In genomic region chr11:119666463-119667131, GRCh38 we compare ENCODE assay signal across 8 cellular contexts.
DNase-seq lines count a peak whose midpoint lies in the region; ATAC-seq and TF ChIP-seq lines count a peak whose summit lies in the region.

No MANE protein-coding gene starts in this region.

- H3K9me3 ChIP-seq in heart right ventricle: no peaks in the 10 kb centered on the region

- 43 to 45% methylated on average over 17 of the region's 17 CpGs for WGBS in heart right ventricle, 2 donors

- ATAC-seq in GM21360 (IDR thresholded peaks at IDR 0.05; ENCODE audit: unreplicated experiment) (peak; percentile 62), heart right ventricle (peak; percentile 90 to 95 (median 92)), GM19035 (IDR thresholded peaks at IDR 0.05; ENCODE audit: unreplicated experiment) (no peak)

- H3K36me3 ChIP-seq in heart right ventricle: no peaks in the 10 kb centered on the region

- intact Hi-C loops in heart right ventricle (cut with DNase I): loop anchor here (1.0 to 10.0 kb wide), 14 partner anchors 56 to 558 kb away; partner anchors contain the start of gene NECTIN1 (in 6 of the 10)
- intact Hi-C loops in posterior vena cava (cut with DNase I): loop anchor here (2.0 to 5.0 kb wide), 4 partner anchors 61 to 441 kb away; partner anchors contain the start of gene NECTIN1 (in 1 of the 2)

- no peak overlapping the region for H3K4me3 ChIP-seq in heart right ventricle

- TF ChIP-seq CTCF in heart right ventricle (IDR thresholded peaks at IDR 0.05): peak; percentile 94 to 98 (median 96)

- no peak overlapping the region for H3K27ac ChIP-seq in heart right ventricle

- DNase-seq in DMS114 treated with DMSO at 0.1 percent for 48 hours (lab: John Stamatoyannopoulos, UW; ENCODE audit: unreplicated experiment) (peak; percentile 2), HuH-7.5 (ENCODE audit: low spot score) (peak; percentile 83), T follicular helper cell (ENCODE audit: low read depth) (peak; percentile 41), amygdala (lab: John Stamatoyannopoulos, UW) (peak in 52 of 56 donors; percentile 15 to 87 (median 60)), heart right ventricle (peak; percentile 77 to 84), posterior vena cava (ENCODE audit: low spot score) (peak; percentile 94)

- H3K27me3 ChIP-seq in heart right ventricle: no peaks in the 10 kb centered on the region

- H3K4me1 ChIP-seq in heart right ventricle: peaks cover 0 to 28% (median 22%) of the 10 kb centered on the region in 9 donors

Comparison
In these comparisons a context has a peak if more than half of its experiments do, and no peak if none do; other contexts are left out.
1. DNase-seq: peak in every context shown above with its lines; median percentile 94 in posterior vena cava; 83 in HuH-7.5; 80 in heart right ventricle; 60 in amygdala; 41 in T follicular helper cell; 2 in DMS114 treated with DMSO at 0.1 percent for 48 hours.